ENCODE assay signal across 10 cellular contexts in genomic region chr9:71656496-71656895, GRCh38.
"Had no signal": no experiment of that assay in that cellular context is flagged by ENCODE, and none has a peak within 500 bp of the region (broad histone marks: within the 10 kb centered on the region; RNA-seq: fewer than 3 reads in every experiment).

No MANE protein-coding gene starts in this region.

- H2AFZ ChIP-seq: GM23248, GM23338 had no signal

- H3K9me3 ChIP-seq: HAP-1 had no signal

- H3K4me1 ChIP-seq: HAP-1 had no signal

- ATAC-seq: GM23338, HCT116 had no signal

- H3K4me3 ChIP-seq: GM23248, GM23338, HAP-1 had no signal

- H3K36me3 ChIP-seq: HAP-1 had no signal

- H3K27ac ChIP-seq: GM23248 had no signal

- H3K9ac ChIP-seq: GM23248 had no signal

- DNase-seq: GM23248, GOT3, H7, H9, HCEC 1CT, HFFc6 had no signal

- FAIRE-seq: H1 had no signal

- H3K4me2 ChIP-seq: GM23338 had no signal
